In genomic region chr17:18314059-18314730, GRCh38 we compare ENCODE assay signal across 8 cellular contexts. TPM values are rescaled to one million over a fixed set of nuclear protein-coding genes. Genes with fewer than 3 reads are reported as not detected.
DNase-seq lines count a peak whose midpoint lies in the region; ATAC-seq, FAIRE-seq and TF ChIP-seq lines count a peak whose summit lies in the region.

No MANE protein-coding gene starts in this region.

- no peak for FAIRE-seq in RCC 7860 (lab: Jason Lieb, UNC)

- TF ChIP-seq CTCF in CD14-positive monocyte (IDR thresholded peaks at IDR 0.05), result no peak
- no peak for TF ChIP-seq CTCF in chondrocyte (IDR thresholded peaks at IDR 0.05)
- TF ChIP-seq CTCF in upper lobe of right lung (IDR thresholded peaks at IDR 0.05), result no peak

- H3K4me3 ChIP-seq in upper lobe of right lung, result peak overlapping the region; percentile 97

- H3K9me3 ChIP-seq in upper lobe of right lung, result no peaks in the 10 kb centered on the region

- H3K27me3 Mint-ChIP-seq in CD14-positive monocyte (ENCODE audit: low read depth in 3 of 3), result no peaks in the 10 kb centered on the region
- H3K27me3 Mint-ChIP-seq in chondrocyte (ENCODE audit: low read depth), result no peaks in the 10 kb centered on the region

- H3K36me3 Mint-ChIP-seq in CD14-positive monocyte (peaks cover 47 to 53% of the 10 kb centered on the region in 2 donors), chondrocyte (ENCODE audit: low read depth) (peaks cover 3% of the 10 kb centered on the region)

- intact Hi-C loops in CD14-positive monocyte (cut with micrococcal nuclease), result loop anchor here (2.0 kb wide), 2 partner anchors 13 to 53 kb away; partner anchors contain the start of gene MIEF2 (in 2 of the 2)
- intact Hi-C loops in upper lobe of right lung (cut with DNase I), result no loop called here

- ATAC-seq in GM21423 (IDR thresholded peaks at IDR 0.05; ENCODE audit: unreplicated experiment) (peak; percentile 16), upper lobe of right lung (no peak), HG03460 (IDR thresholded peaks at IDR 0.05; ENCODE audit: unreplicated experiment) (no peak)

- peak overlapping the region; percentile 98 to 100 (median 100) for H3K27ac Mint-ChIP-seq in CD14-positive monocyte
- peak overlapping the region; percentile 98 for H3K27ac Mint-ChIP-seq in chondrocyte (ENCODE audit: unreplicated experiment)

- DNase-seq in CD14-positive monocyte (ENCODE audit: low spot score) (no peak), NCI-H69 (lab: John Stamatoyannopoulos, UW) (peak; percentile 29), chondrocyte (ENCODE audit: low spot score) (no peak), medulla oblongata (ENCODE audit: extremely low spot score) (peak; percentile 19), upper lobe of right lung (no peak), RCC 7860 (ENCODE audit: low spot score) (no peak)

- H3K27ac ChIP-seq in upper lobe of right lung, result peak overlapping the region; percentile 98

- peaks cover 30% of the 10 kb centered on the region for H3K36me3 ChIP-seq in upper lobe of right lung

- peaks cover 61% of the 10 kb centered on the region for H3K4me1 ChIP-seq in upper lobe of right lung

- H3K4me3 Mint-ChIP-seq in CD14-positive monocyte (peak overlapping the region; percentile 93 to 97), chondrocyte (ENCODE audit: unreplicated experiment) (peak overlapping the region; percentile 95)

- H3K4me1 Mint-ChIP-seq in CD14-positive monocyte (peaks cover 71% of the 10 kb centered on the region), chondrocyte (ENCODE audit: low read depth) (peaks cover 63% of the 10 kb centered on the region)

- H3K9me3 Mint-ChIP-seq in CD14-positive monocyte (peaks cover 0 to 4% (median 2%) of the 10 kb centered on the region in 7 donors), chondrocyte (ENCODE audit: low read depth) (no peaks in the 10 kb centered on the region)

- H3K27me3 ChIP-seq in upper lobe of right lung, result no peaks in the 10 kb centered on the region

RNA-seq across cellular contexts. Expression of gene TOP3A, which starts 0.6 kb away (rescaled TPM):
- 10 to 100 TPM; 15.2 to 22.3 TPM for polyA plus RNA-seq in CD14-positive monocyte
- total RNA-seq in chondrocyte (37.3 to 49.4 TPM (median 37.7 TPM) in 3 replicates), upper lobe of right lung (29.5 TPM)

RNA-seq across cellular contexts. Expression of gene SMCR8, which starts 0.9 kb away (rescaled TPM):
- 1 to 10 TPM; 2.4 to 5.3 TPM for polyA plus RNA-seq in CD14-positive monocyte
- total RNA-seq in chondrocyte, result 15.5 to 16.1 TPM (median 15.7 TPM) in 3 replicates
- 25.2 TPM for total RNA-seq in upper lobe of right lung

RNA-seq across cellular contexts. Expression of gene SHMT1, which starts 49.2 kb away (rescaled TPM):
- polyA plus RNA-seq in CD14-positive monocyte, result 10 to 100 TPM; 16.6 to 17.9 TPM
- 3.9 to 5.9 TPM (median 4.2 TPM) in 3 replicates for total RNA-seq in chondrocyte
- 27.8 TPM for total RNA-seq in upper lobe of right lung

RNA-seq across cellular contexts. Expression of gene MIEF2, which starts 53.7 kb away (rescaled TPM):
- 1 to 10 TPM; 4.9 to 6.1 TPM for polyA plus RNA-seq in CD14-positive monocyte
- 9.5 to 11.5 TPM (median 10.7 TPM) in 3 replicates for total RNA-seq in chondrocyte
- 12.0 TPM for total RNA-seq in upper lobe of right lung

RNA-seq across cellular contexts. Expression of gene FLII, which starts 55.7 kb away (rescaled TPM):
- 100 to 1,000 TPM; 145 to 227 TPM for polyA plus RNA-seq in CD14-positive monocyte
- 228 to 244 TPM (median 230 TPM) in 3 replicates for total RNA-seq in chondrocyte
- 295 TPM for total RNA-seq in upper lobe of right lung

Comparison
In these comparisons a context has a peak if more than half of its experiments do, and no peak if none do; other contexts are left out.
1. DNase-seq: peak in NCI-H69 (single experiment) and medulla oblongata (single experiment); none in CD14-positive monocyte (single experiment), chondrocyte (single experiment), upper lobe of right lung (single experiment) and RCC 7860 (single experiment).